ENCODE assay signal across 13 cellular contexts in genomic region chr2:128513416-128514283, GRCh38.
DNase-seq lines count a peak whose midpoint lies in the region; ATAC-seq and TF ChIP-seq lines count a peak whose summit lies in the region.
"Had no signal": no experiment of that assay in that cellular context is flagged by ENCODE, and none has a peak within 500 bp of the region (broad histone marks: within the 10 kb centered on the region; RNA-seq: fewer than 3 reads in every experiment).

No MANE protein-coding gene starts in this region.

- TF ChIP-seq POLR2A in upper lobe of left lung (IDR thresholded peaks at IDR 0.05), result no peak
- no peak for TF ChIP-seq POLR2A in esophagus squamous epithelium (IDR thresholded peaks at IDR 0.05)

- H3K9me3 ChIP-seq in upper lobe of left lung, result no peaks in the 10 kb centered on the region
- no peaks in the 10 kb centered on the region for H3K9me3 ChIP-seq in esophagus squamous epithelium

- H3K9me3 Mint-ChIP-seq in effector memory CD8-positive, alpha-beta T cell, result no peaks in the 10 kb centered on the region
- H3K9me3 Mint-ChIP-seq: activated T-helper 1 cell treated with anti-CD3 and anti-CD28 coated beads, Interleukin-12 subunit alpha, Interleukin-12 subunit beta, Interleukin-2, Interleukin-4 antibody, amounts not matched to agents 30 ng/mL and 10 ng/mL and 1 ng/mL, durations not matched to agents 14 hours and 24 hours and 36 hours; IgD-negative memory B cell had no signal

- H3K27ac Mint-ChIP-seq in effector memory CD8-positive, alpha-beta T cell, result no peak overlapping the region
- H3K27ac Mint-ChIP-seq: activated T-helper 1 cell treated with anti-CD3 and anti-CD28 coated beads, Interleukin-12 subunit alpha, Interleukin-12 subunit beta, Interleukin-2, Interleukin-4 antibody, amounts not matched to agents 30 ng/mL and 10 ng/mL and 1 ng/mL, durations not matched to agents 14 hours and 24 hours and 36 hours had no signal

- H3K36me3 Mint-ChIP-seq in effector memory CD8-positive, alpha-beta T cell (ENCODE audit: insufficient read depth), result peaks cover 3% of the 10 kb centered on the region

- DNase-seq in activated effector memory CD4-positive, alpha-beta T cell treated with anti-CD3 and anti-CD28 coated beads, Interleukin-2, amount 50 U/mL, for 16 hours, result peak; percentile 44
- DNase-seq in activated effector memory CD4-positive, alpha-beta T cell treated with Interleukin-2 at 50 U/mL for 16 hours, result no peak
- no peak for DNase-seq in effector memory CD8-positive, alpha-beta T cell
- DNase-seq in upper lobe of left lung, result peak in 1 of 2 donors; percentile 42
- no peak for DNase-seq in esophagus squamous epithelium (lab: John Stamatoyannopoulos, UW)
- DNase-seq in NCI-H1092 treated with DMSO at 0.1 percent for 48 hours (lab: John Stamatoyannopoulos, UW), result no peak
- no peak for DNase-seq in NCI-H510A treated with DMSO at 0.1 percent for 48 hours (lab: John Stamatoyannopoulos, UW)
- DNase-seq: effector memory CD4-positive, alpha-beta T cell had no signal

- H3K27me3 ChIP-seq in upper lobe of left lung (no peaks in the 10 kb centered on the region), esophagus squamous epithelium (peaks cover 0 to 6% (median 0%) of the 10 kb centered on the region in 4 donors)
- H3K27me3 ChIP-seq: tibial nerve had no signal

- intact Hi-C loops in esophagus squamous epithelium (cut with DNase I), result no loop called here

- H3K27ac ChIP-seq in upper lobe of left lung (no peak overlapping the region), esophagus squamous epithelium (no peak overlapping the region)
- H3K27ac ChIP-seq: A549, tibial nerve had no signal

- H3K4me3 ChIP-seq in upper lobe of left lung (no peak overlapping the region), esophagus squamous epithelium (no peak overlapping the region)
- H3K4me3 ChIP-seq: A549, tibial nerve had no signal

- peaks cover 0 to 2% of the 10 kb centered on the region in 2 donors for H3K4me1 Mint-ChIP-seq in effector memory CD8-positive, alpha-beta T cell (ENCODE audit: low read depth in 2 of 2)

- H3K4me3 Mint-ChIP-seq in effector memory CD8-positive, alpha-beta T cell, result no peak overlapping the region
- H3K4me3 Mint-ChIP-seq: activated T-helper 1 cell treated with anti-CD3 and anti-CD28 coated beads, Interleukin-12 subunit alpha, Interleukin-12 subunit beta, Interleukin-2, Interleukin-4 antibody, amounts not matched to agents 30 ng/mL and 10 ng/mL and 1 ng/mL, durations not matched to agents 14 hours and 24 hours and 36 hours had no signal

- H3K27me3 Mint-ChIP-seq in effector memory CD8-positive, alpha-beta T cell, result peaks cover 19 to 53% of the 10 kb centered on the region in 2 donors

- ATAC-seq in HG03378 (IDR thresholded peaks at IDR 0.05; ENCODE audit: unreplicated experiment) (peak; percentile 81), upper lobe of left lung (ENCODE audit: low FRiP score in 2 of 2) (peak; percentile 63 to 87)
- peak; percentile 22 for ATAC-seq in effector memory CD8-positive, alpha-beta T cell (replicated peaks)
- ATAC-seq: A549 had no signal

- TF ChIP-seq CTCF in upper lobe of left lung (IDR thresholded peaks at IDR 0.05) (no peak), esophagus squamous epithelium (IDR thresholded peaks at IDR 0.05) (no peak)

- no peaks in the 10 kb centered on the region for H3K36me3 ChIP-seq in upper lobe of left lung
- no peaks in the 10 kb centered on the region for H3K36me3 ChIP-seq in esophagus squamous epithelium
- H3K36me3 ChIP-seq: tibial nerve had no signal

- WGBS in upper lobe of left lung, 2 donors, result 69 to 77% methylated on average over 12 of the region's 12 CpGs
- 80 to 90% methylated on average over 10 to 12 of the region's 12 CpGs for WGBS in esophagus squamous epithelium, 2 donors

- no peak for TF ChIP-seq EP300 in upper lobe of left lung (IDR thresholded peaks at IDR 0.05)

- H3K4me1 ChIP-seq in upper lobe of left lung (peaks cover 0 to 5% (median 1%) of the 10 kb centered on the region in 4 donors), esophagus squamous epithelium (peaks cover 0 to 6% (median 0%) of the 10 kb centered on the region in 3 donors)
- H3K4me1 ChIP-seq: A549, tibial nerve had no signal

Comparison
In these comparisons a context has a peak if more than half of its experiments do, and no peak if none do; other contexts are left out.
1. ATAC-seq: peak in every context shown above with its lines; median percentile 81 in HG03378; 75 in upper lobe of left lung; 22 in effector memory CD8-positive, alpha-beta T cell.